Comparison of ENCODE assay signal across 1 cellular context in genomic region chrX:24148535-24149345, GRCh38.
TF ChIP-seq lines count a peak whose summit lies in the region.

No MANE protein-coding gene starts in this region.

TF ChIP-seq in GM12878, 131 proteins besides CTCF, POLR2A, EP300 and RAD21 (continued from another document):
- TF ChIP-seq YY1 (IDR thresholded peaks at IDR 0.05; ENCODE audit: low read depth, low read length) = peak; percentile 7; the same call in 1 of the 2 replicates
- TF ChIP-seq ZNF687 (IDR thresholded peaks at IDR 0.05) = 0 out of 2 replicates have a peak, but pooled peaks have one; percentile 1
- TF ChIP-seq IKZF1 (conservative IDR thresholded peaks at IDR 0.05) = no peak
- TF ChIP-seq ASH2L (IDR thresholded peaks at IDR 0.05; ENCODE audit: borderline replicate concordance, low read depth) = 0 out of 2 replicates have a peak, but pooled peaks have one; percentile 27
- TF ChIP-seq POLR2AphosphoS2 (IDR thresholded peaks at IDR 0.05; ENCODE audit: low read depth, low read length) = no peak
- TF ChIP-seq IRF5 (IDR thresholded peaks at IDR 0.05; ENCODE audit: borderline replicate concordance) = no peak
- no peak for TF ChIP-seq NR2F1 (conservative IDR thresholded peaks at IDR 0.05)
- peak; percentile 26 for TF ChIP-seq MEF2B (IDR thresholded peaks at IDR 0.05; ENCODE audit: partially characterized antibody, poor library complexity, severe bottlenecking)
- TF ChIP-seq ZZZ3 (IDR thresholded peaks at IDR 0.05; ENCODE audit: control insufficient read depth, insufficient read length, low read depth) = no peak
- TF ChIP-seq BMI1 (IDR thresholded peaks at IDR 0.05; ENCODE audit: borderline replicate concordance) = no peak
- no peak for TF ChIP-seq RCOR1 (conservative IDR thresholded peaks at IDR 0.05; ENCODE audit: low read depth, low read length)
- no peak for TF ChIP-seq KDM1A (IDR thresholded peaks at IDR 0.05; ENCODE audit: borderline replicate concordance)
- no peak for TF ChIP-seq BCL11A (IDR thresholded peaks at IDR 0.05; ENCODE audit: low read depth, low read length)
- no peak for TF ChIP-seq ZNF217 (IDR thresholded peaks at IDR 0.05)
- 0 out of 2 replicates have a peak, but pooled peaks have one; percentile 18 for TF ChIP-seq SMARCA5 (IDR thresholded peaks at IDR 0.05)
- TF ChIP-seq ZNF592 (IDR thresholded peaks at IDR 0.05) = no peak
- no peak for TF ChIP-seq NFXL1 (IDR thresholded peaks at IDR 0.05; ENCODE audit: borderline replicate concordance)
- TF ChIP-seq GATAD2B (conservative IDR thresholded peaks at IDR 0.05; ENCODE audit: low read depth) = no peak
- peak; percentile 35; the same call in 1 of the 2 replicates for TF ChIP-seq SIN3A (IDR thresholded peaks at IDR 0.05; ENCODE audit: low read depth, low read length)
- no peak for TF ChIP-seq PRDM15 (CRISPR knock-in tag; IDR thresholded peaks at IDR 0.05)
